17 cellular contexts compared by ENCODE assay signal in the genomic region with DNA sequence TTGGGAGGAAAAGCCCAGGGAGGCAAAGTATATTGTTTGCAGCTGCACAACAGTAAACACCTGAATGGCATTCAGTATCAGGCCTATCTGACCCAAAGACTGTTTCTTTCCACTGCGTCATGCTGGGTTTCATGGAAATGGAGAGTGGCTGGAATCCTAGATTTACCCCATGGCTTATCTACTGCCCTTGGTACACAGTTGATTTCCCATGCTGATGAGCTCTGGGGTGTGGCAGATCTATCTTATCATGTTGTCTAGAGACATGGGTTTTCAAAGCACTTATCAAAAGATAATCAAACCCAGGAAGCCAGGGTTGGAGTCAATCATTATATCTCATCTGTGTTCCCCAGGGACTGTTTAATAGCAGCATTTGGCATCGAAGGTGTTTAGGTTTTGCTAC.
DNase-seq lines count a peak whose midpoint lies in the region; ATAC-seq, FAIRE-seq and TF ChIP-seq lines count a peak whose summit lies in the region.
"Had no signal": no experiment of that assay in that cellular context is flagged by ENCODE, and none has a peak within 500 bp of the region (broad histone marks: within the 10 kb centered on the region; RNA-seq: fewer than 3 reads in every experiment).

No MANE protein-coding gene starts in this region.

- no peak overlapping the region for H3K4ac ChIP-seq in mesendoderm (ENCODE audit: low read depth, low read length)

- H3K4me1 ChIP-seq in Caco-2: peaks cover 19% of the 10 kb centered on the region
- H3K4me1 ChIP-seq in HUES48 (ENCODE audit: control insufficient read depth, insufficient read depth, low read length): no peaks in the 10 kb centered on the region
- H3K4me1 ChIP-seq in astrocyte (ENCODE audit: insufficient read depth, low read length): peaks cover 12% of the 10 kb centered on the region
- H3K4me1 ChIP-seq in mesendoderm (ENCODE audit: control insufficient read depth, low read depth, low read length): no peaks in the 10 kb centered on the region
- H3K4me1 ChIP-seq in uterus: no peaks in the 10 kb centered on the region
- no peaks in the 10 kb centered on the region for H3K4me1 ChIP-seq in HAP-1

- H3K79me1 ChIP-seq in mesendoderm (ENCODE audit: low read length): no peaks in the 10 kb centered on the region

- H2BK120ac ChIP-seq in mesendoderm (ENCODE audit: low read depth, low read length): no peak overlapping the region

- H4K5ac ChIP-seq in mesendoderm (ENCODE audit: low read length): no peak overlapping the region

- no peak for FAIRE-seq in astrocyte (lab: Jason Lieb, UNC)
- FAIRE-seq: K562 had no signal

- H3K4me3 Mint-ChIP-seq in Caco-2 (ENCODE audit: unreplicated experiment) (no peak overlapping the region), astrocyte (ENCODE audit: unreplicated experiment) (no peak overlapping the region)
- H3K4me3 Mint-ChIP-seq: CD14-positive monocyte; CD4-positive, alpha-beta memory T cell had no signal

- H3K79me2 ChIP-seq in astrocyte (ENCODE audit: insufficient read depth, low read length): no peaks in the 10 kb centered on the region
- H3K79me2 ChIP-seq in mesendoderm (ENCODE audit: control insufficient read depth, insufficient read depth, low read length): no peaks in the 10 kb centered on the region

- POLR2A ChIA-PET in Caco-2 (lab: Charles Lee): no interaction called here

- H3K9me3 Mint-ChIP-seq in Caco-2 (ENCODE audit: unreplicated experiment) (peaks cover 9% of the 10 kb centered on the region), astrocyte (ENCODE audit: unreplicated experiment) (no peaks in the 10 kb centered on the region)
- H3K9me3 Mint-ChIP-seq: CD4-positive, alpha-beta memory T cell had no signal

- H3K36me3 Mint-ChIP-seq in Caco-2 (ENCODE audit: insufficient read depth, unreplicated experiment) (no peaks in the 10 kb centered on the region), astrocyte (ENCODE audit: low read depth, unreplicated experiment) (no peaks in the 10 kb centered on the region)
- H3K36me3 Mint-ChIP-seq: CD14-positive monocyte; CD4-positive, alpha-beta memory T cell had no signal

- no peak overlapping the region for H3K56ac ChIP-seq in mesendoderm (ENCODE audit: low read length)

- CTCF ChIA-PET in Caco-2 (lab: Charles Lee): no interaction called here

- H3K36me3 ChIP-seq in Caco-2 (ENCODE audit: control insufficient read depth, insufficient read depth, low read length) (no peaks in the 10 kb centered on the region), HUES48 (ENCODE audit: control insufficient read depth, insufficient read depth, low read length) (no peaks in the 10 kb centered on the region), astrocyte (ENCODE audit: insufficient read depth, low read length) (no peaks in the 10 kb centered on the region), mesendoderm (ENCODE audit: control insufficient read depth, insufficient read depth, low read length) (no peaks in the 10 kb centered on the region), uterus (no peaks in the 10 kb centered on the region), HAP-1 (replicated peaks) (no peaks in the 10 kb centered on the region)
- H3K36me3 ChIP-seq: BLaER1 had no signal

- ATAC-seq in GM21381 (IDR thresholded peaks at IDR 0.05; ENCODE audit: unreplicated experiment): no peak
- ATAC-seq: K562 had no signal

- H3K27ac ChIP-seq in HUES48 (ENCODE audit: low read depth, low read length): peak overlapping the region; percentile 57
- peak overlapping the region; percentile 69 for H3K27ac ChIP-seq in astrocyte (ENCODE audit: low read depth, low read length)
- peak overlapping the region; percentile 8 for H3K27ac ChIP-seq in mesendoderm (ENCODE audit: low read depth, low read length)
- H3K27ac ChIP-seq in uterus: no peak overlapping the region
- H3K27ac ChIP-seq: BLaER1 had no signal

- intact Hi-C loops in Caco-2 (cut with micrococcal nuclease; ENCODE audit: unreplicated experiment) (no loop called here), uterus (cut with DNase I; ENCODE audit: low total_unique reads) (no loop called here)

- H3K4me3 ChIP-seq in Caco-2 (ENCODE audit: low read depth, low read length): no peak overlapping the region
- no peak overlapping the region for H3K4me3 ChIP-seq in HUES48 (ENCODE audit: low read depth, low read length)
- no peak overlapping the region for H3K4me3 ChIP-seq in astrocyte (ENCODE audit: insufficient read depth, low read depth, low read length)
- H3K4me3 ChIP-seq in mesendoderm (ENCODE audit: low read length): no peak overlapping the region
- H3K4me3 ChIP-seq in uterus: no peak overlapping the region
- H3K4me3 ChIP-seq in HAP-1: no peak overlapping the region
- H3K4me3 ChIP-seq: BLaER1, K562 had no signal

- WGBS in mesendoderm (ENCODE audit: extremely low coverage, insufficient coverage, low lambda C conversion rate): no CpG with 5 or more reads among the region's 2 CpGs

- H3K9me3 ChIP-seq in Caco-2 (no peaks in the 10 kb centered on the region), HUES48 (ENCODE audit: control insufficient read depth, insufficient read depth, low read length) (no peaks in the 10 kb centered on the region), astrocyte (ENCODE audit: insufficient read depth, low read depth, low read length) (no peaks in the 10 kb centered on the region), uterus (no peaks in the 10 kb centered on the region), HAP-1 (no peaks in the 10 kb centered on the region)
- H3K9me3 ChIP-seq: BLaER1 had no signal

- no peak overlapping the region for H3K23ac ChIP-seq in mesendoderm (ENCODE audit: low read length)

- H2AK5ac ChIP-seq in mesendoderm (ENCODE audit: low read length): no peak overlapping the region

- H3K27me3 Mint-ChIP-seq in Caco-2 (ENCODE audit: insufficient read depth, unreplicated experiment) (no peaks in the 10 kb centered on the region), astrocyte (ENCODE audit: low read depth, unreplicated experiment) (no peaks in the 10 kb centered on the region)

- H3K27me3 ChIP-seq in Caco-2 (replicated peaks; ENCODE audit: control insufficient read depth, insufficient read depth, low read length): no peaks in the 10 kb centered on the region
- no peaks in the 10 kb centered on the region for H3K27me3 ChIP-seq in HUES48 (ENCODE audit: control insufficient read depth, insufficient read depth, low read length)
- no peaks in the 10 kb centered on the region for H3K27me3 ChIP-seq in astrocyte (ENCODE audit: insufficient read depth, low read length)
- no peaks in the 10 kb centered on the region for H3K27me3 ChIP-seq in mesendoderm (ENCODE audit: insufficient read depth, low read length, poor library complexity)
- no peaks in the 10 kb centered on the region for H3K27me3 ChIP-seq in uterus
- H3K27me3 ChIP-seq in HAP-1 (ENCODE audit: low read depth): no peaks in the 10 kb centered on the region
- H3K27me3 ChIP-seq: BLaER1 had no signal

- H3K18ac ChIP-seq in mesendoderm (ENCODE audit: low read length): no peak overlapping the region

- H3K27ac Mint-ChIP-seq in Caco-2 (ENCODE audit: unreplicated experiment) (peak overlapping the region; percentile 79), astrocyte (ENCODE audit: unreplicated experiment) (no peak overlapping the region)
- H3K27ac Mint-ChIP-seq: CD14-positive monocyte; CD4-positive, alpha-beta memory T cell had no signal

- no peak overlapping the region for H2BK5ac ChIP-seq in mesendoderm (ENCODE audit: low read length)

- H3K9ac ChIP-seq in HUES48 (ENCODE audit: low read depth, low read length): no peak overlapping the region
- no peak overlapping the region for H3K9ac ChIP-seq in astrocyte (ENCODE audit: low read length)
- no peak overlapping the region for H3K9ac ChIP-seq in mesendoderm (ENCODE audit: low read length)
- H3K9ac ChIP-seq: BLaER1 had no signal

- H3K4me1 Mint-ChIP-seq in Caco-2 (ENCODE audit: low read depth, unreplicated experiment) (peaks cover 17% of the 10 kb centered on the region), astrocyte (ENCODE audit: low read depth, unreplicated experiment) (peaks cover 17% of the 10 kb centered on the region)
- H3K4me1 Mint-ChIP-seq: CD14-positive monocyte; CD4-positive, alpha-beta memory T cell had no signal

- no peak for DNase-seq in Caco-2
- DNase-seq in astrocyte (ENCODE audit: low read depth): no peak
- peak; percentile 65 for DNase-seq in mesendoderm
- no peak for DNase-seq in uterus
- no peak for DNase-seq in NCI-H2081 treated with DMSO at 0.1 percent for 48 hours (lab: John Stamatoyannopoulos, UW)
- no peak for DNase-seq in HAP-1 (ENCODE audit: low spot score in 2 of 2)
- DNase-seq: 8988T; CD4-positive, alpha-beta memory T cell; DMS79 treated with DMSO at 0.1 percent for 48 hours; GF-D8; GOT3; H7 had no signal

- H2AFZ ChIP-seq in astrocyte (ENCODE audit: low read depth, low read length): no peak overlapping the region

- in situ Hi-C loops in HAP-1 (cut with MboI; ENCODE audit: low sequenced_read_pairs): no loop called here

- H4K8ac ChIP-seq in mesendoderm (ENCODE audit: low read depth, low read length): no peak overlapping the region

- no TSS peak for BruUV-seq in Caco-2 (replicated peaks; lab: Mats Ljungman, UMichigan)

- TF ChIP-seq CTCF in Caco-2 (IDR thresholded peaks at IDR 0.05; ENCODE audit: insufficient read depth in 1 of 2, low read depth in 1 of 2, low read length in 1 of 2, severe bottlenecking in 1 of 2, unreplicated experiment in 1 of 2) (no peak), astrocyte (IDR thresholded peaks at IDR 0.05; ENCODE audit: insufficient read depth, low read depth, low read length) (no peak), uterus (IDR thresholded peaks at IDR 0.05) (no peak)

- H4K20me1 ChIP-seq in astrocyte (ENCODE audit: insufficient read depth, low read length): no peaks in the 10 kb centered on the region
- H4K20me1 ChIP-seq: BLaER1 had no signal

- no peak overlapping the region for H2BK15ac ChIP-seq in mesendoderm (replicated peaks; ENCODE audit: low read depth)

- no peak for TF ChIP-seq POLR2A in uterus (IDR thresholded peaks at IDR 0.05)

- no peak overlapping the region for H3K4me2 ChIP-seq in astrocyte (ENCODE audit: low read length)
- H3K4me2 ChIP-seq in mesendoderm (ENCODE audit: low read length): no peak overlapping the region
- H3K4me2 ChIP-seq: BLaER1 had no signal

Comparison
In these comparisons a context has a peak if more than half of its experiments do, and no peak if none do; other contexts are left out.
1. H3K27ac ChIP-seq: peak in HUES48 (single experiment), astrocyte (single experiment) and mesendoderm (single experiment); none in uterus (0 of 2).